In the genomic region with DNA sequence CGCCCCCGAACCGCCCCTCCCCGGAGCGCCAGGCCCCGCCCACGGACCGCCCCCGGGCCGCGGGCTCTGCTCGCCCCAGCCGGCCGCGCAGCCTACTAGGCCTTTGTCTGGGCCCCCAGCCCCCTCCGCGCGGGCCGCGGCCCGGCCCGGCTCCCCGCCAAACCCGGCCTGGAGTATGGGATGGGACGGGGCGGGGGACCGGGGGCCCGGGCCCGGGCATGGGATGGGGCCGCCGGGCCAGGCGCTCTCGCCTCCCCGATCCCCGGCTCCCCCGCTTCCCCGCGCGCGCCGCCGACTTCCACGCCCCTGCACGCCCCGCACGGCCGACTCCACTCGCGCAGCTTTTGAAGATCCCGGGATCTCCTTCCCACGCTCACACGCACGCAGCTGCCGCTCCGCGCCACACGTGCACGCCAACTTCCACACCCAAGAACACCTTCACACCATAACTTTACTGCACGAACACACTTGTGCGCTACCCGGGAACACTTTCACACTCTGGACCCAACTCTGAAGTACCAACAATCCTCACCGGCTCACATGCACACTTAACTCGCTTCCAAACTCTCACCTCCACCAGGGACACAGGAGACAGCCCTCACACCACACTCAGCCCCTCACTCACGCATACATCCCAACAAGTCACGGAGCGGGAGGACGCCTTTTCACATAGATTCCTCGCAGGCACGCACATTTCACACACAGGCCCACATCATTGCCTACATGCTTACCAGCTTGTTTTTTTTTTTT, we compare ENCODE assay signal across 9 cellular contexts. TPM values are rescaled to one million over a fixed set of nuclear protein-coding genes. Genes with fewer than 3 reads are reported as not detected.
DNase-seq lines count a peak whose midpoint lies in the region; ATAC-seq and TF ChIP-seq lines count a peak whose summit lies in the region.
"Had no signal": no experiment of that assay in that cellular context is flagged by ENCODE, and none has a peak within 500 bp of the region (broad histone marks: within the 10 kb centered on the region; RNA-seq: fewer than 3 reads in every experiment).

No MANE protein-coding gene starts in this region.

- peaks cover 12% of the 10 kb centered on the region for H3K36me3 ChIP-seq in endodermal cell (ENCODE audit: control insufficient read depth, insufficient read depth, low read length)
- H3K36me3 ChIP-seq in mesenchymal stem cell (ENCODE audit: control insufficient read depth in 1 of 2, insufficient read depth in 2 of 2, low read depth in 1 of 2, low read length in 2 of 2): peaks cover 2 to 9% of the 10 kb centered on the region in 2 experiments

- H3K36me3 Mint-ChIP-seq in endodermal cell (ENCODE audit: low read depth): peaks cover 4% of the 10 kb centered on the region

- H3K23ac ChIP-seq in mesenchymal stem cell (ENCODE audit: low read length in 2 of 2): no peak overlapping the region

- peak overlapping the region; percentile 62 for H3K4me3 ChIP-seq in endodermal cell (ENCODE audit: low read length)
- H3K4me3 ChIP-seq in mesenchymal stem cell (ENCODE audit: insufficient read depth in 1 of 2, low read depth in 1 of 2, low read length in 2 of 2): peak overlapping the region; percentile 3 to 70

- H3K4me1 Mint-ChIP-seq in endodermal cell: peaks cover 62% of the 10 kb centered on the region

- H3K27ac ChIP-seq in endodermal cell (ENCODE audit: low read depth, low read length): peak overlapping the region; percentile 76
- H3K27ac ChIP-seq in mesenchymal stem cell (ENCODE audit: low read length, poor library complexity, severe bottlenecking): peak overlapping the region; percentile 24

- no peak for TF ChIP-seq CTCF in endodermal cell (conservative IDR thresholded peaks at IDR 0.05)

- H3K4me2 ChIP-seq in mesenchymal stem cell (ENCODE audit: low read length, poor library complexity, severe bottlenecking): peak overlapping the region; percentile 49

- H2BK15ac ChIP-seq in mesenchymal stem cell (ENCODE audit: low read depth, poor library complexity, severe bottlenecking): peak overlapping the region; percentile 75

- no peaks in the 10 kb centered on the region for H3K9me3 Mint-ChIP-seq in endodermal cell

- H3K27me3 ChIP-seq in endodermal cell (ENCODE audit: control insufficient read depth, insufficient read depth, low read length, poor library complexity, severe bottlenecking) (no peaks in the 10 kb centered on the region), mesenchymal stem cell (ENCODE audit: control insufficient read depth in 1 of 2, insufficient read depth in 1 of 2, low read length in 2 of 2) (no peaks in the 10 kb centered on the region)

- 18 to 32% methylated on average over 14 to 58 of the region's 69 CpGs for WGBS in endodermal cell (ENCODE audit: insufficient coverage in 1 of 2, insufficient read length in 1 of 2), 2 experiments
- 12% methylated on average over 57 of the region's 69 CpGs for WGBS in mesenchymal stem cell

- DNase-seq in DMS 273 treated with DMSO at 0.1 percent for 48 hours (lab: John Stamatoyannopoulos, UW): peak; percentile 32
- peak; percentile 53 for DNase-seq in NCI-H82 treated with DMSO at 0.1 percent for 48 hours (lab: John Stamatoyannopoulos, UW; ENCODE audit: unreplicated experiment)
- peak; percentile 83 for DNase-seq in activated CD8-positive, alpha-beta memory T cell treated with anti-CD3 and anti-CD28 coated beads, Interleukin-2, amount 50 U/mL, for 48 hours
- peak; percentile 92 for DNase-seq in endodermal cell
- DNase-seq in mesenchymal stem cell: peak; percentile 76
- peak; percentile 31 to 58 (median 44) for DNase-seq in stimulated activated CD4-positive, alpha-beta T cell treated with anti-CD3 and anti-CD28 coated beads, TNF-alpha, amount 100 ng/mL, for 24 hours (ENCODE audit: low read depth in 3 of 3)

- H3K4ac ChIP-seq in mesenchymal stem cell (ENCODE audit: low read depth in 1 of 2, low read length in 2 of 2): peak overlapping the region; percentile 7 to 89

- H2BK5ac ChIP-seq in mesenchymal stem cell (ENCODE audit: low read depth, low read length, poor library complexity, severe bottlenecking): peak overlapping the region; percentile 46

- H2BK12ac ChIP-seq in mesenchymal stem cell (ENCODE audit: low read length in 2 of 2): peak overlapping the region in 1 of 2 experiments; percentile 98

- no peaks in the 10 kb centered on the region for H3K9me3 ChIP-seq in endodermal cell (ENCODE audit: control insufficient read depth, low read length)
- no peaks in the 10 kb centered on the region for H3K9me3 ChIP-seq in mesenchymal stem cell (ENCODE audit: control insufficient read depth, low read length)

- H2AFZ ChIP-seq in mesenchymal stem cell (ENCODE audit: low read depth, low read length): peak overlapping the region; percentile 36

- peak overlapping the region; percentile 89 for H3K27ac Mint-ChIP-seq in endodermal cell

- peak overlapping the region; percentile 16 for H4K91ac ChIP-seq in mesenchymal stem cell (ENCODE audit: low read length)

- H3K9ac ChIP-seq in endodermal cell (ENCODE audit: extremely low read depth, low read length, poor library complexity, severe bottlenecking): peak overlapping the region; percentile 41
- peak overlapping the region; percentile 77 for H3K9ac ChIP-seq in mesenchymal stem cell (ENCODE audit: low read length)

- H2BK120ac ChIP-seq in mesenchymal stem cell (ENCODE audit: low read depth, low read length): peak overlapping the region; percentile 88

- peak overlapping the region; percentile 65 for H3K4me3 Mint-ChIP-seq in endodermal cell

- no peaks in the 10 kb centered on the region for H3K79me1 ChIP-seq in mesenchymal stem cell (replicated peaks; ENCODE audit: low read length, poor library complexity, severe bottlenecking)

- peak; percentile 64 for ATAC-seq in HG02798 (IDR thresholded peaks at IDR 0.05; ENCODE audit: poor library complexity, unreplicated experiment)
- ATAC-seq in GM19452 (IDR thresholded peaks at IDR 0.05; ENCODE audit: unreplicated experiment): no peak

- peak overlapping the region; percentile 88 for H2AK5ac ChIP-seq in mesenchymal stem cell (ENCODE audit: low read length, severe bottlenecking)

- peaks cover 24% of the 10 kb centered on the region for H3K4me1 ChIP-seq in endodermal cell (ENCODE audit: control insufficient read depth, insufficient read depth, low read length)
- peaks cover 52% of the 10 kb centered on the region for H3K4me1 ChIP-seq in mesenchymal stem cell (ENCODE audit: control insufficient read depth, insufficient read depth, low read depth, low read length)

- peak overlapping the region; percentile 3 to 85 for H3K18ac ChIP-seq in mesenchymal stem cell (ENCODE audit: low read depth in 1 of 2, low read length in 2 of 2)

- H3K14ac ChIP-seq in mesenchymal stem cell (ENCODE audit: low read length in 2 of 2): peak overlapping the region in 1 of 2 experiments; percentile 91

- H4K8ac ChIP-seq in mesenchymal stem cell (ENCODE audit: low read length): peak overlapping the region; percentile 98

- H3K27me3 Mint-ChIP-seq in endodermal cell (ENCODE audit: insufficient read depth): no peaks in the 10 kb centered on the region

RNA-seq across cellular contexts. Expression of a gene that starts 0.4 kb away (rescaled TPM):
- total RNA-seq in endodermal cell: 100 to 1,000 TPM; 222 to 227 TPM
- 74.9 TPM for polyA plus RNA-seq in endodermal cell (2013, experiment 1 of 2)
- polyA plus RNA-seq in endodermal cell (2013, experiment 2 of 2): 76.7 TPM
- 26.3 TPM for polyA plus RNA-seq in mesenchymal stem cell (2013, experiment 1 of 2)
- 21.0 TPM for polyA plus RNA-seq in mesenchymal stem cell (2013, experiment 2 of 2)

RNA-seq across cellular contexts. Expression of a gene that starts 39.3 kb away (rescaled TPM):
- not detected for total RNA-seq in endodermal cell
- polyA plus RNA-seq in endodermal cell (2013, experiment 1 of 2): not detected
- polyA plus RNA-seq in endodermal cell (2013, experiment 2 of 2): not detected
- not detected for polyA plus RNA-seq in mesenchymal stem cell (2013, experiment 1 of 2)
- polyA plus RNA-seq in mesenchymal stem cell (2013, experiment 2 of 2): not detected
- total RNA-seq: T-helper 1 cell treated with Interleukin-12 subunit alpha and Interleukin-12 subunit beta and Interleukin-4 antibody, amounts not matched to agents 30 ng/mL and 1 ng/mL, for 36 hours had no signal

Comparison
In these comparisons a context has a peak if more than half of its experiments do, and no peak if none do; other contexts are left out.
1. DNase-seq: peak in every context shown above with its lines; median percentile 92 in endodermal cell; 83 in activated CD8-positive, alpha-beta memory T cell treated with anti-CD3 and anti-CD28 coated beads, Interleukin-2, amount 50 U/mL, for 48 hours; 76 in mesenchymal stem cell; 53 in NCI-H82 treated with DMSO at 0.1 percent for 48 hours; 44 in stimulated activated CD4-positive, alpha-beta T cell treated with anti-CD3 and anti-CD28 coated beads, TNF-alpha, amount 100 ng/mL, for 24 hours; 32 in DMS 273 treated with DMSO at 0.1 percent for 48 hours.